In genomic region chr2:232382331-232383225, GRCh38 we compare ENCODE assay signal across 22 cellular contexts. TPM values are rescaled to one million over a fixed set of nuclear protein-coding genes. Genes with fewer than 3 reads are reported as not detected.
"Had no signal": no experiment of that assay in that cellular context is flagged by ENCODE, and none has a peak within 500 bp of the region (broad histone marks: within the 10 kb centered on the region; RNA-seq: fewer than 3 reads in every experiment).

No MANE protein-coding gene starts in this region.

- H3K27me3 ChIP-seq: testis had no signal

- H3K79me2 ChIP-seq: hepatocyte had no signal

- H2AFZ ChIP-seq: hepatocyte had no signal

- H3K9me3 ChIP-seq: esophagus squamous epithelium, testis, upper lobe of left lung had no signal

- H3K27ac ChIP-seq: cardiac muscle cell, esophagus squamous epithelium, hepatocyte, testis, upper lobe of left lung had no signal

- H3K36me3 ChIP-seq: cardiac muscle cell, esophagus squamous epithelium, upper lobe of left lung had no signal

- DNase-seq: activated B cell treated with CpG ODN at 0.5 μM for 24 hours; activated CD4-positive, alpha-beta T cell treated with anti-CD3 and anti-CD28 coated beads for 48 hours; activated CD8-positive, alpha-beta T cell treated with anti-CD3 and anti-CD28 coated beads, Interleukin-2, amount 10 ng/mL, durations not matched to agents 7 days and 5 days; activated gamma-delta T cell; activated T-cell treated with anti-CD3 and anti-CD28 coated beads, Interleukin-2, amount 50 U/mL, for 4 hours; amniotic stem cell; dermis blood vessel endothelial cell; effector memory CD4-positive, alpha-beta T cell; esophagus squamous epithelium; nucleus accumbens; stimulated activated CD4-positive, alpha-beta T cell treated with anti-CD3 and anti-CD28 coated beads, Interleukin-15, amount 100 ng/mL, for 24 hours; stimulated activated CD4-positive, alpha-beta T cell treated with anti-CD3 and anti-CD28 coated beads, Interleukin-2, amount 100 ng/mL, for 48 hours; T-cell; T-helper 9 cell; testis had no signal

- H3K4me2 ChIP-seq: hepatocyte had no signal

- H3K4me3 ChIP-seq: cardiac muscle cell, esophagus squamous epithelium, hepatocyte, testis, upper lobe of left lung had no signal

RNA-seq across cellular contexts. Expression of gene ALPP, which starts 4.0 kb away (rescaled TPM):
- total RNA-seq: activated CD8-positive, alpha-beta T cell treated with anti-CD3 and anti-CD28 coated beads, Interleukin-2, amount 10 ng/mL, durations not matched to agents 7 days and 5 days; activated T-cell treated with anti-CD3 and anti-CD28 coated beads, Interleukin-2, amount 50 U/mL, for 4 hours; cardiac muscle cell; dermis blood vessel endothelial cell; esophagus squamous epithelium; liver; natural killer cell treated with Interleukin-12 subunit alpha and Interleukin-12 subunit beta and Interleukin-15 and Interleukin-18, amount 100 ng/mL, for 72 hours; progenitor cell of endocrine pancreas; skeletal muscle tissue had no signal
- polyA plus RNA-seq: cardiac muscle cell, liver had no signal

RNA-seq across cellular contexts. Expression of gene ALPG, which starts 24.1 kb away (rescaled TPM):
- total RNA-seq: activated B cell treated with CpG ODN at 0.5 μM for 24 hours; activated CD8-positive, alpha-beta T cell treated with anti-CD3 and anti-CD28 coated beads, Interleukin-2, amount 10 ng/mL, durations not matched to agents 7 days and 5 days; activated T-cell treated with anti-CD3 and anti-CD28 coated beads, Interleukin-2, amount 50 U/mL, for 4 hours; cardiac muscle cell; dermis blood vessel endothelial cell; esophagus squamous epithelium; liver; natural killer cell treated with Interleukin-12 subunit alpha and Interleukin-12 subunit beta and Interleukin-15 and Interleukin-18, amount 100 ng/mL, for 72 hours; progenitor cell of endocrine pancreas; skeletal muscle tissue had no signal
- polyA plus RNA-seq: cardiac muscle cell, liver had no signal
